1 cellular context compared by ENCODE assay signal in genomic region chr1:241717975-241718374, GRCh38.
TF ChIP-seq lines count a peak whose summit lies in the region.

No MANE protein-coding gene starts in this region.

TF ChIP-seq in GM23338, 12 proteins besides CTCF, POLR2A, EP300 and RAD21 (continued from another document):
- TF ChIP-seq ZNF462 (CRISPR knock-in tag; IDR thresholded peaks at IDR 0.05), result no peak
